8 cellular contexts compared by ENCODE assay signal in genomic region chr13:52235900-52236595, GRCh38.
DNase-seq lines count a peak whose midpoint lies in the region; ATAC-seq and TF ChIP-seq lines count a peak whose summit lies in the region.
"Not testable (repeated sequence)": the region's sequence is repeated elsewhere in the genome, so short reads cannot be mapped to it uniquely, and the experiment has no call there.

No MANE protein-coding gene starts in this region.

- not testable (repeated sequence) for H3K4me2 ChIP-seq in parathyroid adenoma (ENCODE audit: low read length)

- TF ChIP-seq CTCF in cardiac muscle cell (IDR thresholded peaks at IDR 0.05; ENCODE audit: low read depth, low read length) (peak; percentile 51), parathyroid adenoma (IDR thresholded peaks at IDR 0.05) (peak; percentile 50)

- DNase-seq in NCI-H1436 (lab: John Stamatoyannopoulos, UW), result peak; percentile 6
- peak; percentile 27 for DNase-seq in SKM-1 (lab: John Stamatoyannopoulos, UW; ENCODE audit: unreplicated experiment)
- peak; percentile 18 for DNase-seq in activated naive CD8-positive, alpha-beta T cell treated with anti-CD3 and anti-CD28 coated beads, Interleukin-2, amount 50 U/mL, for 24 hours
- peak; percentile 73 to 89 for DNase-seq in cardiac muscle cell (ENCODE audit: low read depth in 1 of 2, low spot score in 1 of 2)
- peak in 1 of 2 donors; percentile 46 for DNase-seq in aorta

- not testable (repeated sequence) for H3K4me3 Mint-ChIP-seq in activated naive CD8-positive, alpha-beta T cell treated with anti-CD3 and anti-CD28 coated beads, Interleukin-2, amount 50 U/mL, for 24 hours

- H3K9ac ChIP-seq in parathyroid adenoma, result not testable (repeated sequence)

- intact Hi-C loops in aorta (cut with DNase I), result not testable (repeated sequence)

- H3K36me3 ChIP-seq in cardiac muscle cell; parathyroid adenoma (ENCODE audit: control insufficient read depth, insufficient read depth, low read length); aorta (ENCODE audit: control insufficient read depth in 1 of 2, insufficient read depth in 2 of 2, low read length in 1 of 2): not testable (repeated sequence)

- not testable (repeated sequence) for H3K27ac Mint-ChIP-seq in activated naive CD8-positive, alpha-beta T cell treated with anti-CD3 and anti-CD28 coated beads, Interleukin-2, amount 50 U/mL, for 24 hours

- H3K36me3 Mint-ChIP-seq in activated naive CD8-positive, alpha-beta T cell treated with anti-CD3 and anti-CD28 coated beads, Interleukin-2, amount 50 U/mL, for 24 hours (ENCODE audit: low read depth), result not testable (repeated sequence)

- not testable (repeated sequence) for H3K9me3 ChIP-seq in cardiac muscle cell (ENCODE audit: low read depth); parathyroid adenoma (ENCODE audit: control insufficient read depth, low read length); aorta (ENCODE audit: control insufficient read depth, low read length)

- H3K4me3 ChIP-seq in cardiac muscle cell; parathyroid adenoma (ENCODE audit: low read depth, low read length); aorta (ENCODE audit: low read length in 2 of 2): not testable (repeated sequence)

- H3K27me3 Mint-ChIP-seq in activated naive CD8-positive, alpha-beta T cell treated with anti-CD3 and anti-CD28 coated beads, Interleukin-2, amount 50 U/mL, for 24 hours, result not testable (repeated sequence)

- ATAC-seq in GM18502 (IDR thresholded peaks at IDR 0.05; ENCODE audit: poor library complexity, unreplicated experiment) (peak; percentile 68), HG02885 (IDR thresholded peaks at IDR 0.05; ENCODE audit: poor library complexity, unreplicated experiment) (peak; percentile 70), aorta (ENCODE audit: low FRiP score) (peak; percentile 90)
- peak; percentile 83 for ATAC-seq in activated naive CD8-positive, alpha-beta T cell treated with anti-CD3 and anti-CD28 coated beads, Interleukin-2, amount 50 U/mL, for 24 hours

- H3K79me2 ChIP-seq in parathyroid adenoma, result not testable (repeated sequence)

- not testable (repeated sequence) for H3K27me3 ChIP-seq in cardiac muscle cell; parathyroid adenoma (ENCODE audit: control insufficient read depth, insufficient read depth, low read length); aorta (ENCODE audit: control insufficient read depth in 1 of 2, insufficient read depth in 2 of 2, low read length in 1 of 2)

- not testable (repeated sequence) for H3K4me1 ChIP-seq in cardiac muscle cell (ENCODE audit: low read depth); parathyroid adenoma; aorta (ENCODE audit: control insufficient read depth in 1 of 2, insufficient read depth in 2 of 2, low read length in 2 of 2)

- peak overlapping the region; percentile 46 for H2AFZ ChIP-seq in parathyroid adenoma

- not testable (repeated sequence) for H3K27ac ChIP-seq in cardiac muscle cell; parathyroid adenoma; aorta (ENCODE audit: low read depth in 1 of 2, low read length in 2 of 2)

- 0 to 1% methylated on average over 3 to 4 of the region's 8 CpGs for WGBS in aorta, 2 donors

- H3K9me3 Mint-ChIP-seq in activated naive CD8-positive, alpha-beta T cell treated with anti-CD3 and anti-CD28 coated beads, Interleukin-2, amount 50 U/mL, for 24 hours, result not testable (repeated sequence)

- not testable (repeated sequence) for H3K4me1 Mint-ChIP-seq in activated naive CD8-positive, alpha-beta T cell treated with anti-CD3 and anti-CD28 coated beads, Interleukin-2, amount 50 U/mL, for 24 hours
